Comparison of ENCODE assay signal across 35 cellular contexts in genomic region chr5:146336197-146336596, GRCh38. TPM values are rescaled to one million over a fixed set of nuclear protein-coding genes. Genes with fewer than 3 reads are reported as not detected.
"Had no signal": no experiment of that assay in that cellular context is flagged by ENCODE, and none has a peak within 500 bp of the region (broad histone marks: within the 10 kb centered on the region; RNA-seq: fewer than 3 reads in every experiment).

No MANE protein-coding gene starts in this region.

- H3K4me1 Mint-ChIP-seq: activated naive CD8-positive, alpha-beta T cell treated with anti-CD3 and anti-CD28 coated beads, Interleukin-2, amount 50 U/mL, for 24 hours; activated T-helper 17 cell treated with anti-CD3 and anti-CD28 coated beads, Interleukin-2, amount 50 U/mL, for 72 hours had no signal

- ATAC-seq: activated CD8-positive, alpha-beta T cell treated with anti-CD3 and anti-CD28 coated beads for 36 hours; activated naive CD8-positive, alpha-beta T cell treated with anti-CD3 and anti-CD28 coated beads, Interleukin-2, amount 50 U/mL, for 24 hours; activated T-cell treated with anti-CD3 and anti-CD28 coated beads, Interleukin-2, amount 50 U/mL, for 4 hours; activated T-cell treated with anti-CD3 and anti-CD28 coated beads, Interleukin-2, amount 50 U/mL, for 72 hours; activated T-helper 17 cell treated with anti-CD3 and anti-CD28 coated beads, Interleukin-2, amount 50 U/mL, for 72 hours; body of pancreas had no signal

- H3K27ac ChIP-seq: body of pancreas, brain microvascular endothelial cell, breast epithelium, VCaP had no signal

- H3K4me3 Mint-ChIP-seq: activated B cell treated with CpG ODN at 0.5 μM for 24 hours; activated CD4-positive, alpha-beta memory T cell treated with anti-CD3 and anti-CD28 coated beads for 36 hours; activated CD4-positive, alpha-beta T cell treated with anti-CD3 and anti-CD28 coated beads, Interleukin-2, amount 10 ng/mL, durations not matched to agents 24 days and 14 days; activated CD8-positive, alpha-beta T cell treated with anti-CD3 and anti-CD28 coated beads for 36 hours; activated naive CD4-positive, alpha-beta T cell treated with anti-CD3 and anti-CD28 coated beads, Interleukin-2, amount 10 ng/mL, durations not matched to agents 7 days and 5 days; activated naive CD4-positive, alpha-beta T cell treated with anti-CD3 and anti-CD28 coated beads, Interleukin-2, amount 50 U/mL, for 24 hours; activated naive CD8-positive, alpha-beta T cell; activated naive CD8-positive, alpha-beta T cell treated with anti-CD3 and anti-CD28 coated beads, Interleukin-2, amount 10 ng/mL, durations not matched to agents 7 days and 5 days; activated naive CD8-positive, alpha-beta T cell treated with anti-CD3 and anti-CD28 coated beads, Interleukin-2, amount 50 U/mL, for 24 hours; activated T-cell treated with anti-CD3 and anti-CD28 coated beads, Interleukin-2, amount 50 U/mL, for 4 hours; activated T-cell treated with anti-CD3 and anti-CD28 coated beads, Interleukin-2, amount 50 U/mL, for 72 hours; activated T-helper 1 cell treated with anti-CD3 and anti-CD28 coated beads, Interleukin-12 subunit alpha, Interleukin-12 subunit beta, Interleukin-2, Interleukin-4 antibody, amounts not matched to agents 30 ng/mL and 10 ng/mL and 1 ng/mL, durations not matched to agents 14 hours and 24 hours and 36 hours; activated T-helper 17 cell treated with anti-CD3 and anti-CD28 coated beads, Interleukin-2, amount 50 U/mL, for 72 hours; T-helper 1 cell treated with Interleukin-12 subunit alpha and Interleukin-12 subunit beta and Interleukin-4 antibody, amounts not matched to agents 30 μg/mL and 1 μg/mL, for 36 hours; T-helper 2 cell treated with Interferon-gamma antibody and Interleukin-4, amounts not matched to agents 5 μg/mL and 100 μg/mL, for 36 hours had no signal

- H3K36me3 Mint-ChIP-seq: activated naive CD4-positive, alpha-beta T cell treated with anti-CD3 and anti-CD28 coated beads, Interleukin-2, amount 10 ng/mL, durations not matched to agents 7 days and 5 days; activated naive CD4-positive, alpha-beta T cell treated with anti-CD3 and anti-CD28 coated beads, Interleukin-2, amount 50 U/mL, for 24 hours; activated naive CD8-positive, alpha-beta T cell had no signal

- H3K4me3 ChIP-seq: body of pancreas, breast epithelium had no signal

- H3K27ac Mint-ChIP-seq: activated B cell treated with CpG ODN at 0.5 μM for 24 hours; activated CD4-positive, alpha-beta memory T cell treated with anti-CD3 and anti-CD28 coated beads for 36 hours; activated CD4-positive, alpha-beta T cell treated with anti-CD3 and anti-CD28 coated beads, Interleukin-2, amount 10 ng/mL, durations not matched to agents 24 days and 14 days; activated CD8-positive, alpha-beta T cell treated with anti-CD3 and anti-CD28 coated beads for 36 hours; activated naive CD4-positive, alpha-beta T cell treated with anti-CD3 and anti-CD28 coated beads, Interleukin-2, amount 10 ng/mL, durations not matched to agents 7 days and 5 days; activated naive CD4-positive, alpha-beta T cell treated with anti-CD3 and anti-CD28 coated beads, Interleukin-2, amount 50 U/mL, for 24 hours; activated naive CD8-positive, alpha-beta T cell; activated naive CD8-positive, alpha-beta T cell treated with anti-CD3 and anti-CD28 coated beads, Interleukin-2, amount 10 ng/mL, durations not matched to agents 7 days and 5 days; activated naive CD8-positive, alpha-beta T cell treated with anti-CD3 and anti-CD28 coated beads, Interleukin-2, amount 50 U/mL, for 24 hours; activated T-cell treated with anti-CD3 and anti-CD28 coated beads, Interleukin-2, amount 50 U/mL, for 72 hours; activated T-helper 1 cell treated with anti-CD3 and anti-CD28 coated beads, Interleukin-12 subunit alpha, Interleukin-12 subunit beta, Interleukin-2, Interleukin-4 antibody, amounts not matched to agents 30 ng/mL and 10 ng/mL and 1 ng/mL, durations not matched to agents 14 hours and 24 hours and 36 hours; activated T-helper 17 cell treated with anti-CD3 and anti-CD28 coated beads, Interleukin-2, amount 50 U/mL, for 72 hours; T-helper 1 cell treated with Interleukin-12 subunit alpha and Interleukin-12 subunit beta and Interleukin-4 antibody, amounts not matched to agents 30 μg/mL and 1 μg/mL, for 36 hours; T-helper 2 cell treated with Interferon-gamma antibody and Interleukin-4, amounts not matched to agents 5 μg/mL and 100 μg/mL, for 36 hours had no signal

- DNase-seq: activated B cell treated with CpG ODN at 0.5 μM for 24 hours; activated CD4-positive, alpha-beta memory T cell treated with anti-CD3 and anti-CD28 coated beads for 36 hours; activated CD4-positive, alpha-beta T cell treated with anti-CD3 and anti-CD28 coated beads for 4 hours; activated CD4-positive, alpha-beta T cell treated with anti-CD3 and anti-CD28 coated beads, Interleukin-2, amount 10 ng/mL, durations not matched to agents 24 days and 14 days; activated CD4-positive, alpha-beta T cell treated with anti-CD3 and anti-CD28 coated beads, Interleukin-2, amount 50 U/mL, for 1 hour; activated CD4-positive, alpha-beta T cell treated with anti-CD3 and anti-CD28 coated beads, Interleukin-2, amount 50 U/mL, for 4 hours; activated CD4-positive, CD25-positive, alpha-beta regulatory T cell treated with anti-CD3 and anti-CD28 coated beads, Interleukin-2, amount 50 U/mL, for 72 hours; activated CD8-positive, alpha-beta memory T cell treated with anti-CD3 and anti-CD28 coated beads, Interleukin-2, amount 50 U/mL, for 4 hours; activated CD8-positive, alpha-beta T cell treated with anti-CD3 and anti-CD28 coated beads for 36 hours; activated effector memory CD4-positive, alpha-beta T cell treated with anti-CD3 and anti-CD28 coated beads, Interleukin-2, amount 50 U/mL, for 16 hours; activated naive CD4-positive, alpha-beta T cell treated with anti-CD3 and anti-CD28 coated beads, Interleukin-2, amount 10 ng/mL, durations not matched to agents 7 days and 5 days; activated naive CD4-positive, alpha-beta T cell treated with Interleukin-2 at 50 U/mL for 16 hours; activated naive CD8-positive, alpha-beta T cell treated with anti-CD3 and anti-CD28 coated beads, Interleukin-2, amount 10 ng/mL, durations not matched to agents 7 days and 5 days; activated naive CD8-positive, alpha-beta T cell treated with anti-CD3 and anti-CD28 coated beads, Interleukin-2, amount 50 U/mL, for 24 hours; activated T-cell treated with anti-CD3 and anti-CD28 coated beads for 4 hours; activated T-cell treated with anti-CD3 and anti-CD28 coated beads, Interleukin-2, amount 50 U/mL, for 1 hour; activated T-cell treated with anti-CD3 and anti-CD28 coated beads, Interleukin-2, amount 50 U/mL, for 4 hours; activated T-cell treated with anti-CD3 and anti-CD28 coated beads, Interleukin-2, amount 50 U/mL, for 72 hours; aorta; body of pancreas; brain microvascular endothelial cell; central memory CD4-positive, alpha-beta T cell; T-helper 1 cell; T-helper 2 cell; T-helper 9 cell had no signal

- H3K4me1 ChIP-seq: breast epithelium had no signal

- H3K9me3 Mint-ChIP-seq: activated CD4-positive, alpha-beta memory T cell treated with anti-CD3 and anti-CD28 coated beads for 36 hours; activated CD8-positive, alpha-beta T cell treated with anti-CD3 and anti-CD28 coated beads for 36 hours; activated naive CD4-positive, alpha-beta T cell treated with anti-CD3 and anti-CD28 coated beads, Interleukin-2, amount 10 ng/mL, durations not matched to agents 7 days and 5 days; activated naive CD4-positive, alpha-beta T cell treated with anti-CD3 and anti-CD28 coated beads, Interleukin-2, amount 50 U/mL, for 24 hours; activated naive CD8-positive, alpha-beta T cell treated with anti-CD3 and anti-CD28 coated beads, Interleukin-2, amount 50 U/mL, for 24 hours; activated T-cell treated with anti-CD3 and anti-CD28 coated beads, Interleukin-2, amount 50 U/mL, for 4 hours; activated T-cell treated with anti-CD3 and anti-CD28 coated beads, Interleukin-2, amount 50 U/mL, for 72 hours; activated T-helper 1 cell treated with anti-CD3 and anti-CD28 coated beads, Interleukin-12 subunit alpha, Interleukin-12 subunit beta, Interleukin-2, Interleukin-4 antibody, amounts not matched to agents 30 ng/mL and 10 ng/mL and 1 ng/mL, durations not matched to agents 14 hours and 24 hours and 36 hours; activated T-helper 17 cell treated with anti-CD3 and anti-CD28 coated beads, Interleukin-2, amount 50 U/mL, for 72 hours; T-helper 2 cell treated with Interferon-gamma antibody and Interleukin-4, amounts not matched to agents 5 μg/mL and 100 μg/mL, for 36 hours had no signal

- H3K36me3 ChIP-seq: brain microvascular endothelial cell, breast epithelium had no signal

- H3K9me3 ChIP-seq: body of pancreas, breast epithelium had no signal

RNA-seq across cellular contexts. Expression of gene POU4F3, which starts 2.4 kb away (rescaled TPM):
- total RNA-seq: activated B cell treated with CpG ODN at 0.5 μM for 24 hours; activated CD4-positive, alpha-beta memory T cell treated with anti-CD3 and anti-CD28 coated beads for 36 hours; activated CD8-positive, alpha-beta T cell treated with anti-CD3 and anti-CD28 coated beads for 36 hours; activated T-cell treated with anti-CD3 and anti-CD28 coated beads, Interleukin-2, amount 50 U/mL, for 72 hours; activated T-helper 1 cell treated with anti-CD3 and anti-CD28 coated beads, Interleukin-12 subunit alpha, Interleukin-12 subunit beta, Interleukin-2, Interleukin-4 antibody, amounts not matched to agents 30 ng/mL and 10 ng/mL and 1 ng/mL, durations not matched to agents 14 hours and 24 hours and 36 hours; activated T-helper 17 cell treated with anti-CD3 and anti-CD28 coated beads, Interleukin-2, amount 50 U/mL, for 72 hours; cardiac septum; cerebellum had no signal
